ENCODE assay signal across 1 cellular context in genomic region chr2:219576505-219577388, GRCh38.
A peak's percentile ranks its signal among the peaks of the same experiment; 100 is the strongest.
TF ChIP-seq lines count a peak whose summit lies in the region.

No MANE protein-coding gene starts in this region.

TF ChIP-seq in HepG2, 621 proteins besides CTCF, POLR2A, EP300 and RAD21 (continued from another document and continues in another):
- peak; percentile 90; the same call in 1 of the 2 replicates for TF ChIP-seq TERF1 (CRISPR knock-in tag; IDR thresholded peaks at IDR 0.05)
- no peak for TF ChIP-seq RBM22 (optimal IDR thresholded peaks at IDR 0.05; ENCODE audit: low read length)
- 0 out of 2 replicates have a peak, but pooled peaks have one; percentile 42 for TF ChIP-seq ARID3A (IDR thresholded peaks at IDR 0.05; ENCODE audit: low read depth, low read length)
- TF ChIP-seq NFRKB (IDR thresholded peaks at IDR 0.05) = no peak
- peak; percentile 78 for TF ChIP-seq ZNF335 (CRISPR knock-in tag; IDR thresholded peaks at IDR 0.05)
- no peak; the same call in 1 of the 2 replicates for TF ChIP-seq FOXC1 (CRISPR knock-in tag; IDR thresholded peaks at IDR 0.05; ENCODE audit: borderline replicate concordance)
- TF ChIP-seq ZSCAN31 (CRISPR knock-in tag; IDR thresholded peaks at IDR 0.05; ENCODE audit: low read depth) = no peak; the same call in none of the 2 replicates
- TF ChIP-seq, protein P1, sequence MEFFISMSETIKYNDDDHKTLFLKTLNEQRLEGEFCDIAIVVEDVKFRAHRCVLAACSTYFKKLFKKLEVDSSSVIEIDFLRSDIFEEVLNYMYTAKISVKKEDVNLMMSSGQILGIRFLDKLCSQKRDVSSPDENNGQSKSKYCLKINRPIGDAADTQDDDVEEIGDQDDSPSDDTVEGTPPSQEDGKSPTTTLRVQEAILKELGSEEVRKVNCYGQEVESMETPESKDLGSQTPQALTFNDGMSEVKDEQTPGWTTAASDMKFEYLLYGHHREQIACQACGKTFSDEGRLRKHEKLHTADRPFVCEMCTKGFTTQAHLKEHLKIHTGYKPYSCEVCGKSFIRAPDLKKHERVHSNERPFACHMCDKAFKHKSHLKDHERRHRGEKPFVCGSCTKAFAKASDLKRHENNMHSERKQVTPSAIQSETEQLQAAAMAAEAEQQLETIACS (CRISPR knock-in tag; IDR thresholded peaks at IDR 0.05) = no peak
- no peak for TF ChIP-seq ZBTB1 (CRISPR knock-in tag; IDR thresholded peaks at IDR 0.05; ENCODE audit: borderline replicate concordance)
- TF ChIP-seq MIER2 (CRISPR knock-in tag; IDR thresholded peaks at IDR 0.05) = peak; percentile 91
- peak; percentile 75; the same call in 1 of the 2 replicates for TF ChIP-seq SMAD3 (CRISPR knock-in tag; IDR thresholded peaks at IDR 0.05)
- TF ChIP-seq ELK4 (CRISPR knock-in tag; IDR thresholded peaks at IDR 0.05; ENCODE audit: borderline replicate concordance) = no peak
- TF ChIP-seq TAF15 (IDR thresholded peaks at IDR 0.05; ENCODE audit: low read depth, low read length, poor library complexity, severe bottlenecking) = no peak
- peak; percentile 94 for TF ChIP-seq ZBTB37 (CRISPR knock-in tag; IDR thresholded peaks at IDR 0.05)
- TF ChIP-seq ZNF644 (CRISPR knock-in tag; IDR thresholded peaks at IDR 0.05; ENCODE audit: low read depth) = peak; percentile 89
- peak; percentile 81 for TF ChIP-seq MYC (CRISPR knock-in tag; IDR thresholded peaks at IDR 0.05; ENCODE audit: borderline replicate concordance)
- TF ChIP-seq MZF1 (CRISPR knock-in tag; IDR thresholded peaks at IDR 0.05; ENCODE audit: borderline replicate concordance) = peak; percentile 48; the same call in 1 of the 2 replicates
- TF ChIP-seq RFX3 (CRISPR knock-in tag; IDR thresholded peaks at IDR 0.05) = no peak
- no peak for TF ChIP-seq HOXA9 (CRISPR knock-in tag; IDR thresholded peaks at IDR 0.05; ENCODE audit: borderline replicate concordance)
- TF ChIP-seq POLR2G (IDR thresholded peaks at IDR 0.05; ENCODE audit: low read depth, low read length) = peak; percentile 91
- no peak; the same call in 1 of the 2 replicates for TF ChIP-seq SMYD3 (CRISPR knock-in tag; IDR thresholded peaks at IDR 0.05)
- peak; percentile 88 for TF ChIP-seq ZNF574 (CRISPR knock-in tag; IDR thresholded peaks at IDR 0.05)
- TF ChIP-seq CBX1 (IDR thresholded peaks at IDR 0.05; ENCODE audit: low read depth) = no peak
- no peak for TF ChIP-seq ZNF496 (CRISPR knock-in tag; IDR thresholded peaks at IDR 0.05; ENCODE audit: insufficient replicate concordance)
- TF ChIP-seq, protein P2, sequence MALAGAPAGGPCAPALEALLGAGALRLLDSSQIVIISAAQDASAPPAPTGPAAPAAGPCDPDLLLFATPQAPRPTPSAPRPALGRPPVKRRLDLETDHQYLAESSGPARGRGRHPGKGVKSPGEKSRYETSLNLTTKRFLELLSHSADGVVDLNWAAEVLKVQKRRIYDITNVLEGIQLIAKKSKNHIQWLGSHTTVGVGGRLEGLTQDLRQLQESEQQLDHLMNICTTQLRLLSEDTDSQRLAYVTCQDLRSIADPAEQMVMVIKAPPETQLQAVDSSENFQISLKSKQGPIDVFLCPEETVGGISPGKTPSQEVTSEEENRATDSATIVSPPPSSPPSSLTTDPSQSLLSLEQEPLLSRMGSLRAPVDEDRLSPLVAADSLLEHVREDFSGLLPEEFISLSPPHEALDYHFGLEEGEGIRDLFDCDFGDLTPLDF (CRISPR knock-in tag; IDR thresholded peaks at IDR 0.05) = no peak
- no peak for TF ChIP-seq FLYWCH1 (CRISPR knock-in tag; IDR thresholded peaks at IDR 0.05)
- TF ChIP-seq, protein P3, sequence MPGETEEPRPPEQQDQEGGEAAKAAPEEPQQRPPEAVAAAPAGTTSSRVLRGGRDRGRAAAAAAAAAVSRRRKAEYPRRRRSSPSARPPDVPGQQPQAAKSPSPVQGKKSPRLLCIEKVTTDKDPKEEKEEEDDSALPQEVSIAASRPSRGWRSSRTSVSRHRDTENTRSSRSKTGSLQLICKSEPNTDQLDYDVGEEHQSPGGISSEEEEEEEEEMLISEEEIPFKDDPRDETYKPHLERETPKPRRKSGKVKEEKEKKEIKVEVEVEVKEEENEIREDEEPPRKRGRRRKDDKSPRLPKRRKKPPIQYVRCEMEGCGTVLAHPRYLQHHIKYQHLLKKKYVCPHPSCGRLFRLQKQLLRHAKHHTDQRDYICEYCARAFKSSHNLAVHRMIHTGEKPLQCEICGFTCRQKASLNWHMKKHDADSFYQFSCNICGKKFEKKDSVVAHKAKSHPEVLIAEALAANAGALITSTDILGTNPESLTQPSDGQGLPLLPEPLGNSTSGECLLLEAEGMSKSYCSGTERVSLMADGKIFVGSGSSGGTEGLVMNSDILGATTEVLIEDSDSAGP (CRISPR knock-in tag; IDR thresholded peaks at IDR 0.05; ENCODE audit: borderline replicate concordance) = peak; percentile 94
- no peak for TF ChIP-seq HNRNPL (IDR thresholded peaks at IDR 0.05; ENCODE audit: low read depth, low read length)
- TF ChIP-seq SRY (CRISPR knock-in tag; IDR thresholded peaks at IDR 0.05) = peak; percentile 54
- TF ChIP-seq ZIK1 (CRISPR knock-in tag; IDR thresholded peaks at IDR 0.05; ENCODE audit: borderline replicate concordance, low read depth) = peak; percentile 84
- peak; percentile 69; the same call in 1 of the 2 replicates for TF ChIP-seq RFX5 (IDR thresholded peaks at IDR 0.05; ENCODE audit: low read depth, low read length)
- no peak for TF ChIP-seq BRD4 (CRISPR knock-in tag; IDR thresholded peaks at IDR 0.05)
- TF ChIP-seq ZFP37 (CRISPR knock-in tag; IDR thresholded peaks at IDR 0.05; ENCODE audit: borderline replicate concordance) = peak; percentile 89; the same call in 1 of the 2 replicates
- no peak for TF ChIP-seq SUZ12 (IDR thresholded peaks at IDR 0.05; ENCODE audit: low read depth, low read length)
- TF ChIP-seq SALL2 (CRISPR knock-in tag; IDR thresholded peaks at IDR 0.05) = no peak
- no peak for TF ChIP-seq SOX6 (IDR thresholded peaks at IDR 0.05)
- peak; percentile 94 for TF ChIP-seq SOX6 (CRISPR knock-in tag; IDR thresholded peaks at IDR 0.05)
- peak; percentile 54; the same call in 1 of the 2 replicates for TF ChIP-seq JUNB (CRISPR knock-in tag; IDR thresholded peaks at IDR 0.05; ENCODE audit: borderline replicate concordance)
- 0 out of 2 replicates have a peak, but pooled peaks have one; percentile 65 for TF ChIP-seq ZNF749 (CRISPR knock-in tag; IDR thresholded peaks at IDR 0.05; ENCODE audit: borderline replicate concordance)
- peak; percentile 90; the same call in 1 of the 2 replicates for TF ChIP-seq GFI1 (CRISPR knock-in tag; IDR thresholded peaks at IDR 0.05; ENCODE audit: borderline replicate concordance)
- TF ChIP-seq ZNF326 (CRISPR knock-in tag; IDR thresholded peaks at IDR 0.05; ENCODE audit: borderline replicate concordance) = no peak
- no peak for TF ChIP-seq HOXA7 (CRISPR knock-in tag; IDR thresholded peaks at IDR 0.05)
- TF ChIP-seq RAD51 (IDR thresholded peaks at IDR 0.05; ENCODE audit: borderline replicate concordance) = no peak
- TF ChIP-seq RFXAP (CRISPR knock-in tag; IDR thresholded peaks at IDR 0.05; ENCODE audit: borderline replicate concordance) = peak; percentile 93; the same call in 1 of the 2 replicates
- TF ChIP-seq ZNF713 (CRISPR knock-in tag; IDR thresholded peaks at IDR 0.05) = no peak
- TF ChIP-seq DNMT1 (CRISPR knock-in tag; IDR thresholded peaks at IDR 0.05) = peak; percentile 50; the same call in 1 of the 2 replicates
- no peak for TF ChIP-seq ELF4 (CRISPR knock-in tag; IDR thresholded peaks at IDR 0.05; ENCODE audit: borderline replicate concordance)
- no peak for TF ChIP-seq GRHL1 (CRISPR knock-in tag; conservative IDR thresholded peaks at IDR 0.05)
- TF ChIP-seq FOSL1 (CRISPR knock-in tag; IDR thresholded peaks at IDR 0.05; ENCODE audit: borderline replicate concordance) = no peak
- TF ChIP-seq, protein P4, sequence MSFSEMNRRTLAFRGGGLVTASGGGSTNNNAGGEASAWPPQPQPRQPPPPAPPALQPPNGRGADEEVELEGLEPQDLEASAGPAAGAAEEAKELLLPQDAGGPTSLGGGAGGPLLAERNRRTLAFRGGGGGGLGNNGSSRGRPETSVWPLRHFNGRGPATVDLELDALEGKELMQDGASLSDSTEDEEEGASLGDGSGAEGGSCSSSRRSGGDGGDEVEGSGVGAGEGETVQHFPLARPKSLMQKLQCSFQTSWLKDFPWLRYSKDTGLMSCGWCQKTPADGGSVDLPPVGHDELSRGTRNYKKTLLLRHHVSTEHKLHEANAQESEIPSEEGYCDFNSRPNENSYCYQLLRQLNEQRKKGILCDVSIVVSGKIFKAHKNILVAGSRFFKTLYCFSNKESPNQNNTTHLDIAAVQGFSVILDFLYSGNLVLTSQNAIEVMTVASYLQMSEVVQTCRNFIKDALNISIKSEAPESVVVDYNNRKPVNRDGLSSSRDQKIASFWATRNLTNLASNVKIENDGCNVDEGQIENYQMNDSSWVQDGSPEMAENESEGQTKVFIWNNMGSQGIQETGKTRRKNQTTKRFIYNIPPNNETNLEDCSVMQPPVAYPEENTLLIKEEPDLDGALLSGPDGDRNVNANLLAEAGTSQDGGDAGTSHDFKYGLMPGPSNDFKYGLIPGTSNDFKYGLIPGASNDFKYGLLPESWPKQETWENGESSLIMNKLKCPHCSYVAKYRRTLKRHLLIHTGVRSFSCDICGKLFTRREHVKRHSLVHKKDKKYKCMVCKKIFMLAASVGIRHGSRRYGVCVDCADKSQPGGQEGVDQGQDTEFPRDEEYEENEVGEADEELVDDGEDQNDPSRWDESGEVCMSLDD (CRISPR knock-in tag; IDR thresholded peaks at IDR 0.05; ENCODE audit: borderline replicate concordance) = peak; percentile 96; the same call in 1 of the 2 replicates
- TF ChIP-seq ZNF34 (CRISPR knock-in tag; IDR thresholded peaks at IDR 0.05; ENCODE audit: borderline replicate concordance) = 0 out of 2 replicates have a peak, but pooled peaks have one; percentile 92
